Comparison of ENCODE assay signal across 16 cellular contexts in genomic region chr16:85626191-85626951, GRCh38. TPM values are rescaled to one million over a fixed set of nuclear protein-coding genes. Genes with fewer than 3 reads are reported as not detected.
A peak's percentile ranks its signal among the peaks of the same experiment; 100 is the strongest.
DNase-seq lines count a peak whose midpoint lies in the region; FAIRE-seq and TF ChIP-seq lines count a peak whose summit lies in the region.
"Had no signal": no experiment of that assay in that cellular context is flagged by ENCODE, and none has a peak within 500 bp of the region (broad histone marks: within the 10 kb centered on the region; RNA-seq: fewer than 3 reads in every experiment).

No MANE protein-coding gene starts in this region.

- H3K36me3 Mint-ChIP-seq in astrocyte (ENCODE audit: low read depth, unreplicated experiment): peaks cover 18% of the 10 kb centered on the region

- H3K4me3 ChIP-seq in BLaER1: peak overlapping the region; percentile 47; the same call in 1 of the 2 replicates
- H3K4me3 ChIP-seq in astrocyte (ENCODE audit: insufficient read depth, low read depth, low read length): no peak overlapping the region

- POLR2A ChIA-PET in RWPE1 (lab: Yijun Ruan, JAX; ENCODE audit: low non-redundant PET): no interaction called here

- H3K4me1 ChIP-seq in BLaER1 (peaks cover 94% of the 10 kb centered on the region), astrocyte (ENCODE audit: insufficient read depth, low read length) (peaks cover 7% of the 10 kb centered on the region)

- peak overlapping the region; percentile 81 for H3K27ac ChIP-seq in BLaER1
- no peak overlapping the region for H3K27ac ChIP-seq in astrocyte (ENCODE audit: low read depth, low read length)
- no peak overlapping the region for H3K27ac ChIP-seq in RWPE1
- H3K27ac ChIP-seq: VCaP had no signal

- H2AFZ ChIP-seq in astrocyte (ENCODE audit: low read depth, low read length): no peak overlapping the region

- CTCF ChIA-PET in RWPE1 (lab: Yijun Ruan, JAX): interaction anchor here (0.6 to 1.0 kb wide), 3 partner anchors 10 to 329 kb away, joined by 3 read pairs; no protein-coding TSS in a partner anchor

- no peak overlapping the region for H3K27ac Mint-ChIP-seq in astrocyte (ENCODE audit: unreplicated experiment)
- H3K27ac Mint-ChIP-seq: activated naive CD4-positive, alpha-beta T cell treated with anti-CD3 and anti-CD28 coated beads, Interleukin-2, amount 10 ng/mL, durations not matched to agents 7 days and 5 days; IgD-negative memory B cell had no signal

- H4K20me1 ChIP-seq in BLaER1: peaks cover 100% of the 10 kb centered on the region
- H4K20me1 ChIP-seq in astrocyte (ENCODE audit: insufficient read depth, low read length): peaks cover 98% of the 10 kb centered on the region

- H3K4me2 ChIP-seq in BLaER1 (peak overlapping the region; percentile 99), astrocyte (ENCODE audit: low read length) (peak overlapping the region; percentile 41)

- H3K36me3 ChIP-seq in BLaER1: peaks cover 64% of the 10 kb centered on the region
- H3K36me3 ChIP-seq in astrocyte (ENCODE audit: insufficient read depth, low read length): no peaks in the 10 kb centered on the region

- peaks cover 47% of the 10 kb centered on the region for H3K79me2 ChIP-seq in astrocyte (ENCODE audit: insufficient read depth, low read length)

- H3K9me3 Mint-ChIP-seq in astrocyte (ENCODE audit: unreplicated experiment): peaks cover 3% of the 10 kb centered on the region
- H3K9me3 Mint-ChIP-seq: IgD-negative memory B cell had no signal

- H3K9me3 ChIP-seq in BLaER1: peaks cover 14% of the 10 kb centered on the region
- peaks cover 8% of the 10 kb centered on the region for H3K9me3 ChIP-seq in astrocyte (ENCODE audit: insufficient read depth, low read depth, low read length)

- H3K4me3 Mint-ChIP-seq in astrocyte (ENCODE audit: unreplicated experiment): peak overlapping the region; percentile 66
- H3K4me3 Mint-ChIP-seq: activated naive CD4-positive, alpha-beta T cell treated with anti-CD3 and anti-CD28 coated beads, Interleukin-2, amount 10 ng/mL, durations not matched to agents 7 days and 5 days; IgD-negative memory B cell had no signal

- FAIRE-seq in astrocyte (lab: Jason Lieb, UNC): no peak
- FAIRE-seq: endothelial cell of umbilical vein, islet of Langerhans had no signal

- peaks cover 7% of the 10 kb centered on the region for H3K27me3 Mint-ChIP-seq in astrocyte (ENCODE audit: low read depth, unreplicated experiment)
- H3K27me3 Mint-ChIP-seq: activated naive CD4-positive, alpha-beta T cell treated with anti-CD3 and anti-CD28 coated beads, Interleukin-2, amount 10 ng/mL, durations not matched to agents 7 days and 5 days; IgD-negative memory B cell had no signal

- H3K9ac ChIP-seq in BLaER1: peak overlapping the region; percentile 66
- H3K9ac ChIP-seq in astrocyte (ENCODE audit: low read length): no peak overlapping the region

- TF ChIP-seq CTCF in astrocyte (IDR thresholded peaks at IDR 0.05; ENCODE audit: insufficient read depth, low read depth, low read length) (no peak), RWPE1 (conservative IDR thresholded peaks at IDR 0.05; ENCODE audit: low read depth) (no peak)

- H3K27me3 ChIP-seq in BLaER1 (no peaks in the 10 kb centered on the region), astrocyte (ENCODE audit: insufficient read depth, low read length) (no peaks in the 10 kb centered on the region)

- peak; percentile 97 for DNase-seq in NCI-H146 (lab: John Stamatoyannopoulos, UW)
- DNase-seq in astrocyte (ENCODE audit: low read depth): no peak
- DNase-seq in medulla oblongata (ENCODE audit: extremely low spot score): peak; percentile 23
- no peak for DNase-seq in RWPE1 (ENCODE audit: low spot score)
- DNase-seq in NK-92 treated with Interleukin-12 subunit alpha and Interleukin-12 subunit beta, amount 100 ng/mL, for 24 hours (lab: John Stamatoyannopoulos, UW): no peak
- no peak for DNase-seq in NCI-H2029 treated with DMSO at 0.1 percent for 48 hours (lab: John Stamatoyannopoulos, UW)
- no peak for DNase-seq in Kasumi-1 (lab: John Stamatoyannopoulos, UW)
- DNase-seq: activated naive CD4-positive, alpha-beta T cell treated with anti-CD3 and anti-CD28 coated beads, Interleukin-2, amount 10 ng/mL, durations not matched to agents 7 days and 5 days; AML-193; OCI-M1; posterior cingulate gyrus had no signal

- peaks cover 17% of the 10 kb centered on the region for H3K4me1 Mint-ChIP-seq in astrocyte (ENCODE audit: low read depth, unreplicated experiment)

RNA-seq across cellular contexts. Expression of gene GSE1, which starts 13.2 kb away (rescaled TPM):
- 30.1 and 35.0 TPM in 2 replicates for total RNA-seq in astrocyte

Comparison
In these comparisons a context has a peak if more than half of its experiments do, and no peak if none do; other contexts are left out.
1. DNase-seq: peak in NCI-H146 (single experiment) and medulla oblongata (single experiment); none in astrocyte (single experiment), RWPE1 (single experiment), NK-92 treated with Interleukin-12 subunit alpha and Interleukin-12 subunit beta, amount 100 ng/mL, for 24 hours (single experiment), NCI-H2029 treated with DMSO at 0.1 percent for 48 hours (single experiment) and Kasumi-1 (0 of 2).